Comparison of ENCODE assay signal across 1 cellular context in genomic region chr2:148501545-148501944, GRCh38.
A peak's percentile ranks its signal among the peaks of the same experiment; 100 is the strongest.
TF ChIP-seq lines count a peak whose summit lies in the region.

No MANE protein-coding gene starts in this region.

TF ChIP-seq in HepG2, 621 proteins besides CTCF, POLR2A, EP300 and RAD21 (continues in another document):
- TF ChIP-seq SOX6 (IDR thresholded peaks at IDR 0.05) (no peak), SOX6 (CRISPR knock-in tag; IDR thresholded peaks at IDR 0.05) (0 out of 2 replicates have a peak, but pooled peaks have one; percentile 33), POLR2AphosphoS2 (IDR thresholded peaks at IDR 0.05; ENCODE audit: low read depth, low read length) (no peak), ZNF501 (CRISPR knock-in tag; IDR thresholded peaks at IDR 0.05) (no peak), ZFYVE20 (CRISPR knock-in tag; IDR thresholded peaks at IDR 0.05; ENCODE audit: borderline replicate concordance, low read depth) (no peak), JUN (CRISPR knock-in tag; IDR thresholded peaks at IDR 0.05) (no peak), ZSCAN29 (CRISPR knock-in tag; conservative IDR thresholded peaks at IDR 0.05) (no peak), ARNT2 (CRISPR knock-in tag; IDR thresholded peaks at IDR 0.05; ENCODE audit: low read depth) (no peak), SNAPC4 (CRISPR knock-in tag; IDR thresholded peaks at IDR 0.05) (no peak), ZBTB34 (CRISPR knock-in tag; IDR thresholded peaks at IDR 0.05) (no peak), ATAD3A (CRISPR knock-in tag; IDR thresholded peaks at IDR 0.05) (no peak), ZNF567 (CRISPR knock-in tag; IDR thresholded peaks at IDR 0.05; ENCODE audit: borderline replicate concordance) (no peak), PATZ1 (CRISPR knock-in tag; IDR thresholded peaks at IDR 0.05) (peak; percentile 63), CBFB (CRISPR knock-in tag; IDR thresholded peaks at IDR 0.05) (peak; percentile 41; the same call in 1 of the 2 replicates), JARID2 (CRISPR knock-in tag; IDR thresholded peaks at IDR 0.05; ENCODE audit: insufficient replicate concordance) (no peak), FOXA3 (CRISPR knock-in tag; IDR thresholded peaks at IDR 0.05) (peak; percentile 58; the same call in 1 of the 2 replicates), SMC3 (IDR thresholded peaks at IDR 0.05; ENCODE audit: low read length) (no peak), TERF1 (CRISPR knock-in tag; IDR thresholded peaks at IDR 0.05) (no peak), CENPX (CRISPR knock-in tag; IDR thresholded peaks at IDR 0.05) (no peak), POGZ (CRISPR knock-in tag; IDR thresholded peaks at IDR 0.05) (0 out of 2 replicates have a peak, but pooled peaks have one; percentile 33), GTF2F1 (IDR thresholded peaks at IDR 0.05; ENCODE audit: low read length) (no peak), SETDB1 (CRISPR knock-in tag; IDR thresholded peaks at IDR 0.05; ENCODE audit: borderline replicate concordance) (no peak), DNMT1 (CRISPR knock-in tag; IDR thresholded peaks at IDR 0.05) (no peak), ZNF235 (CRISPR knock-in tag; IDR thresholded peaks at IDR 0.05; ENCODE audit: borderline replicate concordance) (no peak), REPIN1 (CRISPR knock-in tag; IDR thresholded peaks at IDR 0.05; ENCODE audit: borderline replicate concordance, low read depth) (no peak), PHF21A (CRISPR knock-in tag; IDR thresholded peaks at IDR 0.05) (no peak), GMEB1 (CRISPR knock-in tag; IDR thresholded peaks at IDR 0.05; ENCODE audit: borderline replicate concordance) (no peak), MXD3 (CRISPR knock-in tag; IDR thresholded peaks at IDR 0.05) (no peak), ZNF441 (CRISPR knock-in tag; IDR thresholded peaks at IDR 0.05; ENCODE audit: borderline replicate concordance) (no peak), HMGXB4 (CRISPR knock-in tag; IDR thresholded peaks at IDR 0.05; ENCODE audit: borderline replicate concordance in 1 of 2, low read depth in 1 of 2) (no peak), ZNF350 (CRISPR knock-in tag; IDR thresholded peaks at IDR 0.05; ENCODE audit: borderline replicate concordance, low read depth) (no peak), IRX3 (CRISPR knock-in tag; IDR thresholded peaks at IDR 0.05; ENCODE audit: borderline replicate concordance, low read depth) (no peak), ERF (CRISPR knock-in tag; IDR thresholded peaks at IDR 0.05) (no peak), DBP (CRISPR knock-in tag; IDR thresholded peaks at IDR 0.05; ENCODE audit: not compliant biosample characterization) (no peak), PBX2 (CRISPR knock-in tag; IDR thresholded peaks at IDR 0.05) (no peak), HES4 (CRISPR knock-in tag; IDR thresholded peaks at IDR 0.05; ENCODE audit: borderline replicate concordance) (no peak), NFRKB (IDR thresholded peaks at IDR 0.05) (no peak), PAX8 (CRISPR knock-in tag; IDR thresholded peaks at IDR 0.05; ENCODE audit: borderline replicate concordance) (no peak), SOX5 (CRISPR knock-in tag; IDR thresholded peaks at IDR 0.05; ENCODE audit: borderline replicate concordance) (no peak), ZNF546 (CRISPR knock-in tag; conservative IDR thresholded peaks at IDR 0.05) (no peak), ZBTB33 (CRISPR knock-in tag; IDR thresholded peaks at IDR 0.05) (no peak), SOX13 (IDR thresholded peaks at IDR 0.05) (0 out of 2 replicates have a peak, but pooled peaks have one; percentile 35), SOX13 (CRISPR knock-in tag; conservative IDR thresholded peaks at IDR 0.05 in 1 of 2, IDR thresholded peaks at IDR 0.05 in 1 of 2) (peak in 1 of 2 experiments; percentile 75; a peak in 2 of 4 replicates), NBN (conservative IDR thresholded peaks at IDR 0.05) (no peak), ZBTB8A (CRISPR knock-in tag; IDR thresholded peaks at IDR 0.05; ENCODE audit: borderline replicate concordance, low read depth) (no peak)
